8 cellular contexts compared by ENCODE assay signal in the genomic region with DNA sequence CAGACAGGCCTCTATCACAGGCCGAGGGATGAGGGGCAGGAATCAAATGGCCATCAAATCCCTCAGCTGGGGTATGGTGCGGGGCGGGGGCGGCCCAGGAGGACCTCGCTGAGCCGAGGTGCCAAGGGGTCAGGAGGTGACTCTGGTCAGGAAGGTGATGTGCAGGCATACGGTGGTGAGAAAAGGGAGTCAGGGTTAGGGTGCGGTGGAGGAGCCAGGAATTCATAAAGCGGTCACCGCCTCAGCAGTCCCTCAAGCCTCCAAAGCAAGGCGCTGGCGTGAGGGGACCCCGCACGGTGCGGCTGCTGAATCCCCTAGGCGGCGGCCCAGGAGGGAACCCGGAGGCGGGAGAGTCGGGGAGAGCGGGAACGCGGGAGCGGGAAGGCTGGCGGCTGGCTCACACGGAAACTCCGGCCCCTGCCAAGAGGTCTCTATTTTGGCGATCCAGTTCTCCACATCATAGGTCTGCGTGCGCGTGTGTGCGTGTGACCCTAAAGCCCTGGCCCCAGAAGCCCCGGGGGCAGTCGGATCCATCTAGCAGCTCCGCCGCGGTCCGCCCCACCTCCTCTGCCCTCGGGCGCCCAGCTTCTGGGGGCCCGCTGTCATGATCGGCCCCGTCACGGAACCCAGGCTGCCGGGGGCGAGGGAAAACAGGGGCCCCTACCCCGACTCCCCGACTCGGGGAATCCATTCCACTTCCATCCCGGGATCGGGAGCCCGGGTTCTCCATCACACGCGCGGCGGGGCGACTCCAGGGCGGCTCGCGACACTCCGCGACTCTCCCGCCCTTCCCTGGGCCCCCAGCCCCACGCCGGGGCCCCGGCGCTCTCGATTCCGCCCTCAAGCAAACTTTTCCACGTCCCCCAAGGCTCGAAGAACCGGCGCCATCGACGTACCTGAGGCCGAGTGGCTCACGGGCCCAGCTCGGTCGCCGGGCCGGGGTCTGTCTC. TPM values are rescaled to one million over a fixed set of nuclear protein-coding genes. Genes with fewer than 3 reads are reported as not detected.
DNase-seq lines count a peak whose midpoint lies in the region; ATAC-seq and TF ChIP-seq lines count a peak whose summit lies in the region.

No MANE protein-coding gene starts in this region.

- ATAC-seq in GM18909 (IDR thresholded peaks at IDR 0.05; ENCODE audit: poor library complexity, unreplicated experiment): no peak

- H3K27ac ChIP-seq in HL-60 (replicated peaks): peak overlapping the region; percentile 94
- no peak overlapping the region for H3K27ac ChIP-seq in iPS-20b (ENCODE audit: low read length)
- peak overlapping the region; percentile 92 to 96 (median 94) for H3K27ac ChIP-seq in stomach

- intact Hi-C loops in stomach (cut with DNase I; ENCODE audit: low total_unique reads): no loop called here

- H3K4me1 ChIP-seq in iPS-20b (ENCODE audit: insufficient read depth, low read length) (no peaks in the 10 kb centered on the region), stomach (peaks cover 6 to 53% (median 32%) of the 10 kb centered on the region in 4 donors)

- peaks cover 29% of the 10 kb centered on the region for H3K4me1 Mint-ChIP-seq in activated naive CD8-positive, alpha-beta T cell treated with anti-CD3 and anti-CD28 coated beads for 36 hours

- no peaks in the 10 kb centered on the region for H3K36me3 ChIP-seq in iPS-20b (ENCODE audit: insufficient read depth, low read depth, low read length)
- H3K36me3 ChIP-seq in stomach: no peaks in the 10 kb centered on the region

- H3K4me3 Mint-ChIP-seq in activated naive CD8-positive, alpha-beta T cell treated with anti-CD3 and anti-CD28 coated beads for 36 hours: peak overlapping the region; percentile 95

- peaks cover 1% of the 10 kb centered on the region for H3K36me3 Mint-ChIP-seq in activated naive CD8-positive, alpha-beta T cell treated with anti-CD3 and anti-CD28 coated beads for 36 hours

- no peak for TF ChIP-seq CTCF in HL-60 (IDR thresholded peaks at IDR 0.05; ENCODE audit: insufficient read depth, low read length)
- no peak for TF ChIP-seq CTCF in stomach (IDR thresholded peaks at IDR 0.05)

- 1 to 45% (median 13%) methylated on average over 14 to 77 of the region's 81 CpGs for WGBS in stomach, 5 donors

- H3K27me3 Mint-ChIP-seq in activated naive CD8-positive, alpha-beta T cell treated with anti-CD3 and anti-CD28 coated beads for 36 hours: no peaks in the 10 kb centered on the region

- H3K4me3 ChIP-seq in HL-60 (replicated peaks; ENCODE audit: insufficient read depth, low read length): peak overlapping the region; percentile 62
- H3K4me3 ChIP-seq in iPS-20b (ENCODE audit: low read length): peak overlapping the region; percentile 40; the same call in 1 of the 2 replicates
- H3K4me3 ChIP-seq in stomach: peak overlapping the region; percentile 56 to 72 (median 60)

- no peaks in the 10 kb centered on the region for H3K9me3 ChIP-seq in iPS-20b (ENCODE audit: insufficient read depth, low read depth, low read length)
- H3K9me3 ChIP-seq in stomach: peaks cover 0 to 3% (median 0%) of the 10 kb centered on the region in 4 donors

- H3K9ac ChIP-seq in iPS-20b (ENCODE audit: low read depth, low read length): no peak overlapping the region

- H3K9me3 Mint-ChIP-seq in activated naive CD8-positive, alpha-beta T cell treated with anti-CD3 and anti-CD28 coated beads for 36 hours: no peaks in the 10 kb centered on the region

- no peak for TF ChIP-seq EP300 in stomach (IDR thresholded peaks at IDR 0.05)

- H3K27me3 ChIP-seq in HL-60 (ENCODE audit: insufficient read depth, poor library complexity, severe bottlenecking) (no peaks in the 10 kb centered on the region), iPS-20b (ENCODE audit: insufficient read depth, low read length) (peaks cover 40% of the 10 kb centered on the region), stomach (no peaks in the 10 kb centered on the region)

- DNase-seq in NCI-H1417 (lab: John Stamatoyannopoulos, UW): peak in 2 of 3 experiments; percentile 63 to 72
- no peak for DNase-seq in NCI-H1417 treated with DMSO at 0.1 percent for 48 hours (lab: John Stamatoyannopoulos, UW)
- DNase-seq in HL-60 (ENCODE audit: low read depth in 1 of 2, low spot score in 1 of 2): no peak
- peak; percentile 27 for DNase-seq in activated naive CD8-positive, alpha-beta T cell treated with anti-CD3 and anti-CD28 coated beads for 36 hours
- DNase-seq in stomach: no peak
- DNase-seq in RPMI8226: no peak

- no peak for TF ChIP-seq POLR2A in stomach (IDR thresholded peaks at IDR 0.05)

- peak overlapping the region; percentile 93 for H3K27ac Mint-ChIP-seq in activated naive CD8-positive, alpha-beta T cell treated with anti-CD3 and anti-CD28 coated beads for 36 hours

RNA-seq across cellular contexts. Expression of gene ELF4, which starts 0.6 kb away (rescaled TPM):
- 10 to 100 TPM; 17.3 to 17.6 TPM for total RNA-seq in activated naive CD8-positive, alpha-beta T cell treated with anti-CD3 and anti-CD28 coated beads for 36 hours
- total RNA-seq in stomach: 10 to 100 TPM in 3 of 5 donors, 1 to 10 TPM in 2; 7.1 to 34.5 (median 19.6) TPM
- polyA plus RNA-seq in stomach: 10 to 100 TPM in 1 of 3 donors, 1 to 10 TPM in 2; 3.9 to 17.9 (median 7.0) TPM

RNA-seq across cellular contexts. Expression of gene AIFM1, which starts 55.9 kb away (rescaled TPM):
- 10 to 100 TPM; 60.1 to 62.7 TPM for total RNA-seq in activated naive CD8-positive, alpha-beta T cell treated with anti-CD3 and anti-CD28 coated beads for 36 hours
- 10 to 100 TPM in 4 of 5 donors, 1 to 10 TPM in 1; 2.9 to 29.6 (median 22.0) TPM for total RNA-seq in stomach
- polyA plus RNA-seq in stomach: 10 to 100 TPM; 24.7 to 33.5 (median 31.5) TPM

Comparison
In these comparisons a context has a peak if more than half of its experiments do, and no peak if none do; other contexts are left out.
1. DNase-seq: peak in NCI-H1417 (2 of 3) and activated naive CD8-positive, alpha-beta T cell treated with anti-CD3 and anti-CD28 coated beads for 36 hours (single experiment); none in NCI-H1417 treated with DMSO at 0.1 percent for 48 hours (single experiment), HL-60 (0 of 2), stomach (single experiment) and RPMI8226 (single experiment).
2. Peak in every context shown above with its lines, with median percentiles within 50 percentile points of each other: H3K4me3 ChIP-seq.